13 cellular contexts compared by ENCODE assay signal in the genomic region with DNA sequence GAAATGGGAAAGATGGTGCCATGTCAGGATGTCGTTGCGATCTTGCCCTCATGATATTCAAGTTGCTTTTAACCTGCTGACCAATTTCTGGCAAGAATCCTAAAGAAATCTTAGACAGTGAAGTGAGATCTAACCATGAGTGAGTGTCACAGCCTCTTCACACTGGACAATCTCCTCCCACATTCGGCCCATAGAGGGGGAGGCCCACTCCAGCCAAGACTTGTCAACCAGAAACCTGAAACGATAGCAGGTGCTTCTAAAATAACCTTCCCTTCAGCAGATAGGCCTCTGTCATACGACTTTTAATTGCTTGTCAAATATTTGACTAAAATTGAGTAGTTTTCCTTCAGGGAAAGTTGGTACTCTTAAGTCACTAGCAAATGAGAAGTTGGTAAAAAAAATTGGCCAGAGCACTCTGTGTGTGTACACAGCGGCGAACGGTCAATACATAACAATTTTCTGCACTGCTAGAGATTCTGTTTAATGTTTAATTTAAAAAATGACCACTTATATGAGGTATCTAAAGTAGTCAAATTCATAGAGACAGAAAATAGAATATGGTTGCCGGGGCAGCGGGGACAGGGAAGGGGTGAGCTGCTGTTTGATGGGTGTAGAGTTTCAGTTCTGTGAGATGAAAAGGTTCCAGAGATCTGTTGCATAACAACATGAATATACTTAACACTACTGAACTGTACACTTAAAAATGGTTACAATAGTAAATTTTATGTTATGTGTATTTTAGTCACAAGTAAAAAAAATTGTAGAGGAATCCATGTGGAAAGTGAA.
A peak's percentile ranks its signal among the peaks of the same experiment; 100 is the strongest.
DNase-seq lines count a peak whose midpoint lies in the region; ATAC-seq and TF ChIP-seq lines count a peak whose summit lies in the region.
"Had no signal": no experiment of that assay in that cellular context is flagged by ENCODE, and none has a peak within 500 bp of the region (broad histone marks: within the 10 kb centered on the region; RNA-seq: fewer than 3 reads in every experiment).

No MANE protein-coding gene starts in this region.

- H3K4me1 Mint-ChIP-seq in osteocyte (ENCODE audit: unreplicated experiment), result no peaks in the 10 kb centered on the region
- no peaks in the 10 kb centered on the region for H3K4me1 Mint-ChIP-seq in stimulated activated memory B cell treated with anti-CD40 and anti-IgM and Interleukin-4, amounts not matched to agents 10 μg/mL and 1 μg/mL and 100 μg/mL, for 72 hours

- H3K27ac Mint-ChIP-seq in osteocyte (ENCODE audit: unreplicated experiment), result no peak overlapping the region
- H3K27ac Mint-ChIP-seq in stimulated activated memory B cell treated with anti-CD40 and anti-IgM and Interleukin-4, amounts not matched to agents 10 μg/mL and 1 μg/mL and 100 μg/mL, for 72 hours, result no peak overlapping the region
- H3K27ac Mint-ChIP-seq: activated naive CD8-positive, alpha-beta T cell had no signal

- no peak for TF ChIP-seq CTCF in osteocyte (IDR thresholded peaks at IDR 0.05)

- H3K9me3 Mint-ChIP-seq in osteocyte (ENCODE audit: unreplicated experiment), result no peaks in the 10 kb centered on the region
- H3K9me3 Mint-ChIP-seq in stimulated activated memory B cell treated with anti-CD40 and anti-IgM and Interleukin-4, amounts not matched to agents 10 μg/mL and 1 μg/mL and 100 μg/mL, for 72 hours, result no peaks in the 10 kb centered on the region

- no peaks in the 10 kb centered on the region for H3K36me3 Mint-ChIP-seq in osteocyte (ENCODE audit: unreplicated experiment)
- no peaks in the 10 kb centered on the region for H3K36me3 Mint-ChIP-seq in stimulated activated memory B cell treated with anti-CD40 and anti-IgM and Interleukin-4, amounts not matched to agents 10 μg/mL and 1 μg/mL and 100 μg/mL, for 72 hours
- H3K36me3 Mint-ChIP-seq: activated naive CD8-positive, alpha-beta T cell had no signal

- ATAC-seq in GM18498 (IDR thresholded peaks at IDR 0.05; ENCODE audit: unreplicated experiment) (no peak), GM19328 (IDR thresholded peaks at IDR 0.05; ENCODE audit: unreplicated experiment) (no peak)
- ATAC-seq in stimulated activated memory B cell treated with anti-CD40 and anti-IgM and Interleukin-4, amounts not matched to agents 10 μg/mL and 1 μg/mL and 100 μg/mL, for 72 hours, result no peak
- ATAC-seq: Panc1 had no signal

- DNase-seq in DMS53 (lab: John Stamatoyannopoulos, UW), result peak; percentile 100
- DNase-seq in NCI-H146 (lab: John Stamatoyannopoulos, UW), result peak; percentile 100
- peak; percentile 11 for DNase-seq in NOMO-1 treated with dmso at 0.1 percent for 144 hours (lab: John Stamatoyannopoulos, UW; ENCODE audit: unreplicated experiment)
- peak; percentile 23 for DNase-seq in osteocyte (ENCODE audit: extremely low spot score, unreplicated experiment)
- DNase-seq in stimulated activated CD4-positive, alpha-beta T cell treated with anti-CD3 and anti-CD28 coated beads, Interleukin-4, amount 100 ng/mL, for 1 hour, result no peak
- DNase-seq: activated CD4-positive, CD25-positive, alpha-beta regulatory T cell treated with anti-CD3 and anti-CD28 coated beads, Interleukin-2, amount 50 U/mL, for 72 hours; foreskin fibroblast; T-helper 1 cell had no signal

- H3K4me3 Mint-ChIP-seq in osteocyte (ENCODE audit: unreplicated experiment), result no peak overlapping the region
- no peak overlapping the region for H3K4me3 Mint-ChIP-seq in stimulated activated memory B cell treated with anti-CD40 and anti-IgM and Interleukin-4, amounts not matched to agents 10 μg/mL and 1 μg/mL and 100 μg/mL, for 72 hours
- H3K4me3 Mint-ChIP-seq: activated naive CD8-positive, alpha-beta T cell had no signal

- no peaks in the 10 kb centered on the region for H3K27me3 Mint-ChIP-seq in osteocyte (ENCODE audit: unreplicated experiment)
- no peaks in the 10 kb centered on the region for H3K27me3 Mint-ChIP-seq in stimulated activated memory B cell treated with anti-CD40 and anti-IgM and Interleukin-4, amounts not matched to agents 10 μg/mL and 1 μg/mL and 100 μg/mL, for 72 hours
